Comparison of ENCODE assay signal across 2 cellular contexts in genomic region chr20:63174309-63175030, GRCh38.
TF ChIP-seq lines count a peak whose summit lies in the region.

No MANE protein-coding gene starts in this region.

TF ChIP-seq in A549, 52 proteins besides CTCF, POLR2A, EP300 and RAD21 (continued from another document):
- TF ChIP-seq REST (IDR thresholded peaks at IDR 0.05) (no peak), HEYL (CRISPR knock-in tag; IDR thresholded peaks at IDR 0.05) (no peak)

TF ChIP-seq in GM23338, 12 proteins besides CTCF, POLR2A, EP300 and RAD21 (continued from another document):
- no peak for TF ChIP-seq ZNF462 (CRISPR knock-in tag; IDR thresholded peaks at IDR 0.05)
TF ChIP-seq in GM23338: peak in this region for 0.
